8 cellular contexts compared by ENCODE assay signal in genomic region chr11:126440792-126441514, GRCh38.
DNase-seq lines count a peak whose midpoint lies in the region; ATAC-seq and TF ChIP-seq lines count a peak whose summit lies in the region.

No MANE protein-coding gene starts in this region.

- POLR2A ChIA-PET in AG04449 (lab: Yijun Ruan, JAX): no interaction called here

- no peaks in the 10 kb centered on the region for H3K27me3 ChIP-seq in right lobe of liver

- CTCF ChIA-PET in AG04449 (lab: Yijun Ruan, JAX): interaction anchor here (0.5 to 8.3 kb wide), 52 partner anchors 8 to 1053 kb away, joined by 3 to 108 read pairs (median 5); partner anchors contain the start of gene KIRREL3

- no peak for TF ChIP-seq POLR2A in right lobe of liver (IDR thresholded peaks at IDR 0.05)

- no peaks in the 10 kb centered on the region for H3K36me3 Mint-ChIP-seq in activated CD4-positive, alpha-beta T cell treated with anti-CD3 and anti-CD28 coated beads, Interleukin-2, amount 10 ng/mL, durations not matched to agents 24 days and 14 days (ENCODE audit: low read depth)

- DNase-seq in AG04449 (ENCODE audit: low read depth, low spot score): no peak
- DNase-seq in NCI-H526 (lab: John Stamatoyannopoulos, UW): peak; percentile 91 to 98
- peak; percentile 93 for DNase-seq in activated CD4-positive, alpha-beta T cell treated with anti-CD3 and anti-CD28 coated beads, Interleukin-2, amount 10 ng/mL, durations not matched to agents 24 days and 14 days
- DNase-seq in dermis blood vessel endothelial cell: peak; percentile 81
- DNase-seq in right lobe of liver: peak; percentile 74 to 78 (median 78)
- DNase-seq in stimulated activated CD4-positive, alpha-beta T cell treated with anti-CD3 and anti-CD28 coated beads, TNF-alpha, amount 100 ng/mL, for 1 hour (ENCODE audit: low read depth in 3 of 3, low spot score in 1 of 3): peak; percentile 17 to 58 (median 39)

- H3K4me3 ChIP-seq in AG04449 (ENCODE audit: low read depth, low read length) (no peak overlapping the region), right lobe of liver (no peak overlapping the region)

- intact Hi-C loops in activated CD4-positive, alpha-beta T cell treated with anti-CD3 and anti-CD28 coated beads, Interleukin-2, amount 10 ng/mL, durations not matched to agents 24 days and 14 days (cut with micrococcal nuclease): loop anchor here (1.0 kb wide), 3 partner anchors 39 to 553 kb away; no protein-coding TSS in a partner anchor
- intact Hi-C loops in right lobe of liver (cut with DNase I): loop anchor here in 1 of 2 donors (10.0 kb wide), 1 partner anchor 554 kb away; no protein-coding TSS in a partner anchor

- WGBS in right lobe of liver (ENCODE audit: insufficient coverage, low coverage, low lambda C conversion rate, missing lambda C conversion rate): 9% methylated on average over 18 of the region's 21 CpGs

- no peaks in the 10 kb centered on the region for H3K9me3 Mint-ChIP-seq in activated CD4-positive, alpha-beta T cell treated with anti-CD3 and anti-CD28 coated beads, Interleukin-2, amount 10 ng/mL, durations not matched to agents 24 days and 14 days

- peaks cover 3% of the 10 kb centered on the region for H3K4me1 Mint-ChIP-seq in activated CD4-positive, alpha-beta T cell treated with anti-CD3 and anti-CD28 coated beads, Interleukin-2, amount 10 ng/mL, durations not matched to agents 24 days and 14 days

- no peaks in the 10 kb centered on the region for H3K36me3 ChIP-seq in right lobe of liver

- no peaks in the 10 kb centered on the region for H3K4me1 ChIP-seq in right lobe of liver

- H3K27me3 Mint-ChIP-seq in activated CD4-positive, alpha-beta T cell treated with anti-CD3 and anti-CD28 coated beads, Interleukin-2, amount 10 ng/mL, durations not matched to agents 24 days and 14 days: peaks cover 6% of the 10 kb centered on the region

- TF ChIP-seq CTCF in AG04449 (IDR thresholded peaks at IDR 0.05; ENCODE audit: insufficient read depth, low read length, missing control alignments) (peak; percentile 92), right lobe of liver (IDR thresholded peaks at IDR 0.05) (peak; percentile 95 to 97 (median 96))

- H3K9me3 ChIP-seq in right lobe of liver: no peaks in the 10 kb centered on the region

- H3K27ac Mint-ChIP-seq in activated CD4-positive, alpha-beta T cell treated with anti-CD3 and anti-CD28 coated beads, Interleukin-2, amount 10 ng/mL, durations not matched to agents 24 days and 14 days: no peak overlapping the region

- ATAC-seq in GM18867 (IDR thresholded peaks at IDR 0.05; ENCODE audit: unreplicated experiment): peak; percentile 59
- peak; percentile 70 for ATAC-seq in HG03442 (IDR thresholded peaks at IDR 0.05; ENCODE audit: unreplicated experiment)
- peak; percentile 88 to 96 (median 94) for ATAC-seq in right lobe of liver

- no peak overlapping the region for H3K4me3 Mint-ChIP-seq in activated CD4-positive, alpha-beta T cell treated with anti-CD3 and anti-CD28 coated beads, Interleukin-2, amount 10 ng/mL, durations not matched to agents 24 days and 14 days

- no peak overlapping the region for H3K27ac ChIP-seq in right lobe of liver
